ENCODE assay signal across 23 cellular contexts in genomic region chr11:108037211-108037610, GRCh38. TPM values are rescaled to one million over a fixed set of nuclear protein-coding genes. Genes with fewer than 3 reads are reported as not detected.
DNase-seq lines count a peak whose midpoint lies in the region; ATAC-seq, FAIRE-seq and TF ChIP-seq lines count a peak whose summit lies in the region.
"Had no signal": no experiment of that assay in that cellular context is flagged by ENCODE, and none has a peak within 500 bp of the region (broad histone marks: within the 10 kb centered on the region; RNA-seq: fewer than 3 reads in every experiment).

No MANE protein-coding gene starts in this region.

- H3K36me3 ChIP-seq in mucosa of descending colon (ENCODE audit: low read depth) = no peaks in the 10 kb centered on the region

- no peak for TF ChIP-seq CTCF in natural killer cell (IDR thresholded peaks at IDR 0.05)
- no peak for TF ChIP-seq CTCF in mucosa of descending colon (IDR thresholded peaks at IDR 0.05)
- no peak for TF ChIP-seq CTCF in GM13977 (IDR thresholded peaks at IDR 0.05; ENCODE audit: extremely low read depth, insufficient read depth, missing control alignments)

- no peaks in the 10 kb centered on the region for H3K9me3 Mint-ChIP-seq in natural killer cell
- H3K9me3 Mint-ChIP-seq in natural killer cell treated with Interleukin-12 subunit alpha and Interleukin-12 subunit beta and Interleukin-15 and Interleukin-18, amount 100 ng/mL, for 72 hours = no peaks in the 10 kb centered on the region
- H3K9me3 Mint-ChIP-seq in stimulated activated naive B cell treated with anti-CD40 and anti-IgM and Interleukin-4, amounts not matched to agents 10 μg/mL and 1 μg/mL and 100 μg/mL, for 72 hours = no peaks in the 10 kb centered on the region
- H3K9me3 Mint-ChIP-seq: CD8-positive, alpha-beta T cell had no signal

- H3K36me3 Mint-ChIP-seq in natural killer cell = no peaks in the 10 kb centered on the region
- H3K36me3 Mint-ChIP-seq in natural killer cell treated with Interleukin-12 subunit alpha and Interleukin-12 subunit beta and Interleukin-15 and Interleukin-18, amount 100 ng/mL, for 72 hours = no peaks in the 10 kb centered on the region
- H3K36me3 Mint-ChIP-seq in stimulated activated naive B cell treated with anti-CD40 and anti-IgM and Interleukin-4, amounts not matched to agents 10 μg/mL and 1 μg/mL and 100 μg/mL, for 72 hours = peaks cover 15 to 28% of the 10 kb centered on the region in 2 donors

- in situ Hi-C loops in GM13977 (cut with MboI; ENCODE audit: low pct_unique_long_range_greater_than_20kb, low sequenced_read_pairs, unreplicated experiment) = no loop called here

- ATAC-seq in natural killer cell (no peak), mucosa of descending colon (peak; percentile 76)
- ATAC-seq in natural killer cell treated with Interleukin-12 subunit alpha and Interleukin-12 subunit beta and Interleukin-15 and Interleukin-18, amount 100 ng/mL, for 72 hours = no peak
- no peak for ATAC-seq in stimulated activated naive B cell treated with anti-CD40 and anti-IgM and Interleukin-4, amounts not matched to agents 10 μg/mL and 1 μg/mL and 100 μg/mL, for 72 hours (replicated peaks)
- ATAC-seq: CD8-positive, alpha-beta T cell; K562 had no signal

- intact Hi-C loops in natural killer cell (cut with micrococcal nuclease) (no loop called here), mucosa of descending colon (cut with DNase I, micrococcal nuclease) (no loop called here)

- peak; percentile 33 for FAIRE-seq in islet of Langerhans (lab: Jason Lieb, UNC)
- FAIRE-seq: GM12891, K562 had no signal

- peaks cover 19 to 33% of the 10 kb centered on the region in 2 donors for H3K4me1 Mint-ChIP-seq in natural killer cell
- H3K4me1 Mint-ChIP-seq in natural killer cell treated with Interleukin-12 subunit alpha and Interleukin-12 subunit beta and Interleukin-15 and Interleukin-18, amount 100 ng/mL, for 72 hours (ENCODE audit: low read depth in 2 of 2) = peaks cover 8 to 18% of the 10 kb centered on the region in 2 donors
- peaks cover 3 to 8% of the 10 kb centered on the region in 2 donors for H3K4me1 Mint-ChIP-seq in stimulated activated naive B cell treated with anti-CD40 and anti-IgM and Interleukin-4, amounts not matched to agents 10 μg/mL and 1 μg/mL and 100 μg/mL, for 72 hours

- no peaks in the 10 kb centered on the region for H3K27me3 Mint-ChIP-seq in natural killer cell (ENCODE audit: low read depth in 2 of 2)
- H3K27me3 Mint-ChIP-seq in natural killer cell treated with Interleukin-12 subunit alpha and Interleukin-12 subunit beta and Interleukin-15 and Interleukin-18, amount 100 ng/mL, for 72 hours = no peaks in the 10 kb centered on the region
- no peaks in the 10 kb centered on the region for H3K27me3 Mint-ChIP-seq in stimulated activated naive B cell treated with anti-CD40 and anti-IgM and Interleukin-4, amounts not matched to agents 10 μg/mL and 1 μg/mL and 100 μg/mL, for 72 hours

- no peak for DNase-seq in natural killer cell
- DNase-seq in natural killer cell treated with Interleukin-12 subunit alpha and Interleukin-12 subunit beta and Interleukin-15 and Interleukin-18, amount 100 ng/mL, for 72 hours (ENCODE audit: low spot score) = no peak
- peak in 1 of 3 donors; percentile 5 for DNase-seq in mucosa of descending colon
- no peak for DNase-seq in stimulated activated naive B cell treated with anti-CD40 and anti-IgM and Interleukin-4, amounts not matched to agents 10 μg/mL and 1 μg/mL and 100 μg/mL, for 72 hours
- DNase-seq in medulla oblongata (ENCODE audit: extremely low spot score) = no peak
- no peak for DNase-seq in GM13977 (ENCODE audit: low spot score)
- no peak for DNase-seq in activated effector memory CD4-positive, alpha-beta T cell treated with anti-CD3 and anti-CD28 coated beads, Interleukin-2, amount 50 U/mL, for 16 hours
- DNase-seq: Calu3; CD8-positive, alpha-beta T cell; DMS53; GOT3; NCI-H1105 treated with DMSO at 0.1 percent for 48 hours; NCI-H1694; NCI-H2107; NCI-H510A; NCI-H82; OCI-M1; RPMI8226; SHP77 treated with DMSO at 0.1 percent for 48 hours had no signal

- no peaks in the 10 kb centered on the region for H3K9me3 ChIP-seq in mucosa of descending colon
- H3K9me3 ChIP-seq: BLaER1 had no signal

- H3K27ac Mint-ChIP-seq in natural killer cell = peak overlapping the region; percentile 15 to 31
- no peak overlapping the region for H3K27ac Mint-ChIP-seq in natural killer cell treated with Interleukin-12 subunit alpha and Interleukin-12 subunit beta and Interleukin-15 and Interleukin-18, amount 100 ng/mL, for 72 hours
- H3K27ac Mint-ChIP-seq in stimulated activated naive B cell treated with anti-CD40 and anti-IgM and Interleukin-4, amounts not matched to agents 10 μg/mL and 1 μg/mL and 100 μg/mL, for 72 hours = peak overlapping the region; percentile 25
- H3K27ac Mint-ChIP-seq: CD8-positive, alpha-beta T cell had no signal

- H3K4me3 ChIP-seq in mucosa of descending colon = no peak overlapping the region
- H3K4me3 ChIP-seq: BLaER1, K562 had no signal

- no peaks in the 10 kb centered on the region for H3K4me1 ChIP-seq in mucosa of descending colon (ENCODE audit: low read depth)
- H3K4me1 ChIP-seq: BLaER1 had no signal

- H3K4me3 Mint-ChIP-seq in natural killer cell = no peak overlapping the region
- no peak overlapping the region for H3K4me3 Mint-ChIP-seq in natural killer cell treated with Interleukin-12 subunit alpha and Interleukin-12 subunit beta and Interleukin-15 and Interleukin-18, amount 100 ng/mL, for 72 hours
- H3K4me3 Mint-ChIP-seq in stimulated activated naive B cell treated with anti-CD40 and anti-IgM and Interleukin-4, amounts not matched to agents 10 μg/mL and 1 μg/mL and 100 μg/mL, for 72 hours = no peak overlapping the region
- H3K4me3 Mint-ChIP-seq: CD8-positive, alpha-beta T cell had no signal

RNA-seq across cellular contexts. Expression of gene CUL5, which starts 28.5 kb away (rescaled TPM):
- total RNA-seq in natural killer cell (10 to 100 TPM; 59.1 to 68.3 (median 60.2) TPM), mucosa of descending colon (10 to 100 TPM; 26.2 to 43.7 (median 33.3) TPM)
- 10 to 100 TPM; 29.9 to 51.9 TPM for total RNA-seq in natural killer cell treated with Interleukin-12 subunit alpha and Interleukin-12 subunit beta and Interleukin-15 and Interleukin-18, amount 100 ng/mL, for 72 hours

Comparison
In these comparisons a context has a peak if more than half of its experiments do, and no peak if none do; other contexts are left out.
1. H3K27ac Mint-ChIP-seq: peak in natural killer cell (2 of 2) and stimulated activated naive B cell treated with anti-CD40 and anti-IgM and Interleukin-4, amounts not matched to agents 10 μg/mL and 1 μg/mL and 100 μg/mL, for 72 hours (single experiment); none in natural killer cell treated with Interleukin-12 subunit alpha and Interleukin-12 subunit beta and Interleukin-15 and Interleukin-18, amount 100 ng/mL, for 72 hours (0 of 2).